Comparison of ENCODE assay signal across 8 cellular contexts in genomic region chr12:4307593-4308333, GRCh38. TPM values are rescaled to one million over a fixed set of nuclear protein-coding genes. Genes with fewer than 3 reads are reported as not detected.
A peak's percentile ranks its signal among the peaks of the same experiment; 100 is the strongest.
DNase-seq lines count a peak whose midpoint lies in the region; ATAC-seq, FAIRE-seq and TF ChIP-seq lines count a peak whose summit lies in the region.

No MANE protein-coding gene starts in this region.

- peak overlapping the region; percentile 61 for H2AFZ ChIP-seq in parathyroid adenoma

- TF ChIP-seq POLR2A in GM12891 (IDR thresholded peaks at IDR 0.05; ENCODE audit: low read depth, low read length) (no peak), heart left ventricle (IDR thresholded peaks at IDR 0.05) (no peak)

- peak; percentile 9 for FAIRE-seq in GM12891 (lab: Jason Lieb, UNC)

- H3K9me3 ChIP-seq in heart left ventricle: no peaks in the 10 kb centered on the region
- no peaks in the 10 kb centered on the region for H3K9me3 ChIP-seq in parathyroid adenoma (ENCODE audit: control insufficient read depth, low read length)

- intact Hi-C loops in heart left ventricle (cut with DNase I): loop anchor here in 5 of 10 donors (5.0 to 10.0 kb wide), 3 partner anchors 217 to 450 kb away; no protein-coding TSS in a partner anchor

- H3K27me3 ChIP-seq in heart left ventricle (no peaks in the 10 kb centered on the region), parathyroid adenoma (ENCODE audit: control insufficient read depth, insufficient read depth, low read length) (no peaks in the 10 kb centered on the region)

- H3K4me2 ChIP-seq in parathyroid adenoma (ENCODE audit: low read length): no peak overlapping the region

- peaks cover 0 to 59% (median 15%) of the 10 kb centered on the region in 9 donors for H3K36me3 ChIP-seq in heart left ventricle
- H3K36me3 ChIP-seq in parathyroid adenoma (ENCODE audit: control insufficient read depth, insufficient read depth, low read length): no peaks in the 10 kb centered on the region

- 13 to 30% (median 22%) methylated on average over 24 to 25 of the region's 25 CpGs for WGBS in heart left ventricle, 4 donors

- peak overlapping the region in 3 of 12 donors; percentile 10 to 32 (median 15) for H3K4me3 ChIP-seq in heart left ventricle
- no peak overlapping the region for H3K4me3 ChIP-seq in parathyroid adenoma (ENCODE audit: low read depth, low read length)

- TF ChIP-seq CTCF in heart left ventricle (IDR thresholded peaks at IDR 0.05): peak; percentile 56 to 80 (median 68)
- peak; percentile 82 for TF ChIP-seq CTCF in parathyroid adenoma (IDR thresholded peaks at IDR 0.05)

- ATAC-seq in heart left ventricle (peak; percentile 75 to 89 (median 86)), GM21528 (IDR thresholded peaks at IDR 0.05; ENCODE audit: low FRiP score, unreplicated experiment) (no peak), HG03097 (IDR thresholded peaks at IDR 0.05; ENCODE audit: low FRiP score, unreplicated experiment) (no peak)

- H3K27ac ChIP-seq in heart left ventricle: peak overlapping the region in 10 of 12 donors; percentile 17 to 72 (median 41)
- peak overlapping the region; percentile 33 for H3K27ac ChIP-seq in parathyroid adenoma

- H3K9ac ChIP-seq in parathyroid adenoma: no peak overlapping the region

- H3K4me1 ChIP-seq in heart left ventricle: peaks cover 3 to 54% (median 30%) of the 10 kb centered on the region in 12 donors
- H3K4me1 ChIP-seq in parathyroid adenoma: no peaks in the 10 kb centered on the region

- H3K79me2 ChIP-seq in parathyroid adenoma: no peaks in the 10 kb centered on the region

- peak; percentile 84 for DNase-seq in AG08395 (ENCODE audit: low spot score)
- peak; percentile 53 for DNase-seq in GM12891 (ENCODE audit: insufficient read length, low spot score)
- peak; percentile 96 for DNase-seq in NCI-H2171 treated with DMSO at 0.1 percent for 48 hours (lab: John Stamatoyannopoulos, UW)
- DNase-seq in amniotic stem cell (lab: John Stamatoyannopoulos, UW): peak; percentile 72
- peak in 4 of 5 donors; percentile 69 to 77 (median 72) for DNase-seq in heart left ventricle

TF ChIP-seq in GM12891, 5 proteins besides CTCF, POLR2A, EP300 and RAD21:
- TF ChIP-seq POU2F2 (IDR thresholded peaks at IDR 0.05; ENCODE audit: low read depth, low read length) (no peak), SPI1 (IDR thresholded peaks at IDR 0.05; ENCODE audit: low read depth, low read length) (no peak), TAF1 (IDR thresholded peaks at IDR 0.05; ENCODE audit: low read depth, low read length) (no peak), PAX5 (IDR thresholded peaks at IDR 0.05; ENCODE audit: insufficient read depth, low read length, severe bottlenecking) (no peak), POLR2AphosphoS5 (IDR thresholded peaks at IDR 0.05; ENCODE audit: low read depth, low read length) (no peak)

RNA-seq across cellular contexts. Expression of gene TIGAR, which starts 13.2 kb away (rescaled TPM):
- 15.4 TPM for polyA plus RNA-seq in GM12891 (2012; ENCODE audit: low read depth, missing spikeins)
- 10 to 100 TPM in 6 of 9 donors, 1 to 10 TPM in 3; 6.4 to 16.4 (median 14.0) TPM for total RNA-seq in heart left ventricle
- polyA plus RNA-seq in heart left ventricle: 10 to 100 TPM in 1 of 2 donors, 1 to 10 TPM in 1; 3.6 to 10.2 TPM

RNA-seq across cellular contexts. Expression of gene CCND2, which starts 34.2 kb away (rescaled TPM):
- 64.3 TPM for polyA plus RNA-seq in GM12891 (2012; ENCODE audit: low read depth, missing spikeins)
- total RNA-seq in heart left ventricle: 100 to 1,000 TPM; 157 to 620 (median 219) TPM
- polyA plus RNA-seq in heart left ventricle: 10 to 100 TPM; 48.0 to 49.4 TPM

Comparison
In these comparisons a context has a peak if more than half of its experiments do, and no peak if none do; other contexts are left out.
1. ATAC-seq: peak in heart left ventricle (4 of 4); none in GM21528 (single experiment) and HG03097 (single experiment).
2. Peak in every context shown above with its lines, with median percentiles within 50 percentile points of each other: DNase-seq.